Comparison of ENCODE assay signal across 24 cellular contexts in genomic region chr20:6711950-6712634, GRCh38. TPM values are rescaled to one million over a fixed set of nuclear protein-coding genes. Genes with fewer than 3 reads are reported as not detected.
DNase-seq lines count a peak whose midpoint lies in the region; ATAC-seq, FAIRE-seq and TF ChIP-seq lines count a peak whose summit lies in the region.
"Had no signal": no experiment of that assay in that cellular context is flagged by ENCODE, and none has a peak within 500 bp of the region (broad histone marks: within the 10 kb centered on the region; RNA-seq: fewer than 3 reads in every experiment).

No MANE protein-coding gene starts in this region.

- H3K4me1 ChIP-seq in HepG2 (ENCODE audit: insufficient read depth, low read length) (peaks cover 16% of the 10 kb centered on the region), transverse colon (peaks cover 15 to 68% (median 23%) of the 10 kb centered on the region in 4 donors), A673 (ENCODE audit: insufficient read depth, low read length, poor library complexity, severe bottlenecking) (no peaks in the 10 kb centered on the region)
- H3K4me1 ChIP-seq: BE2C had no signal

- H3K27me3 ChIP-seq in HepG2 (ENCODE audit: control insufficient read depth in 1 of 2, insufficient read depth in 2 of 2, low read length in 2 of 2) (no peaks in the 10 kb centered on the region), transverse colon (no peaks in the 10 kb centered on the region), A673 (replicated peaks; ENCODE audit: insufficient read depth, low read depth, low read length, poor library complexity) (peaks cover 4% of the 10 kb centered on the region)
- H3K27me3 ChIP-seq: ascending aorta, BE2C, ovary had no signal

- TF ChIP-seq RAD21 in HepG2 (CRISPR knock-in tag; IDR thresholded peaks at IDR 0.05): no peak

- TF ChIP-seq EP300 in HepG2 (IDR thresholded peaks at IDR 0.05; ENCODE audit: low read depth in 2 of 2, low read length in 2 of 2): no peak
- TF ChIP-seq EP300 in HepG2 (CRISPR knock-in tag; IDR thresholded peaks at IDR 0.05; ENCODE audit: borderline replicate concordance): no peak
- no peak for TF ChIP-seq EP300 in transverse colon (IDR thresholded peaks at IDR 0.05; ENCODE audit: low read depth)

- no peak for TF ChIP-seq POLR2A in HepG2 (IDR thresholded peaks at IDR 0.05; ENCODE audit: insufficient read depth in 1 of 2, low read depth in 2 of 2, low read length in 2 of 2)
- TF ChIP-seq POLR2A in transverse colon (IDR thresholded peaks at IDR 0.05): no peak

- intact Hi-C loops in HepG2 (cut with micrococcal nuclease; ENCODE audit: unreplicated experiment) (no loop called here), transverse colon (cut with DNase I; ENCODE audit: low total_unique reads) (no loop called here), A673 (cut with micrococcal nuclease; ENCODE audit: unreplicated experiment) (no loop called here)

- no peak overlapping the region for H2AFZ ChIP-seq in HepG2 (ENCODE audit: low read length)

- no peaks in the 10 kb centered on the region for H4K20me1 ChIP-seq in HepG2 (ENCODE audit: insufficient read depth, low read length)

- no peak for ATAC-seq in HepG2
- ATAC-seq in HG02870 (IDR thresholded peaks at IDR 0.05; ENCODE audit: unreplicated experiment): no peak
- ATAC-seq: naive thymus-derived CD8-positive, alpha-beta T cell had no signal

- no peak overlapping the region for H3K9ac ChIP-seq in HepG2 (ENCODE audit: insufficient read depth, low read depth, low read length)

- POLR2A ChIA-PET in HepG2 (lab: Yijun Ruan, JAX) (no interaction called here), A673 (lab: Charles Lee; ENCODE audit: low non-redundant PET) (no interaction called here)

- H3K27ac ChIP-seq in HepG2 (ENCODE audit: extremely low read length, insufficient read depth, low read length): no peak overlapping the region
- peak overlapping the region in 2 of 4 donors; percentile 4 to 12 for H3K27ac ChIP-seq in transverse colon
- H3K27ac ChIP-seq in A673 (ENCODE audit: low read depth, low read length, poor library complexity, severe bottlenecking): no peak overlapping the region
- H3K27ac ChIP-seq: ascending aorta, ovary, VCaP had no signal

- CTCF ChIA-PET in HepG2 (lab: Yijun Ruan, JAX; ENCODE audit: low intra/inter-chr PET ratio, low total read pairs): no interaction called here
- CTCF ChIA-PET in A673 (lab: Charles Lee): no interaction called here

- H3K4me3 ChIP-seq in HepG2 (replicated peaks in 1 of 3; ENCODE audit: insufficient read depth in 1 of 3, low read depth in 2 of 3, low read length in 3 of 3) (no peak overlapping the region), transverse colon (no peak overlapping the region), A673 (ENCODE audit: low read depth, low read length, poor library complexity, severe bottlenecking) (no peak overlapping the region)
- H3K4me3 ChIP-seq: ascending aorta, ovary had no signal

- no peaks in the 10 kb centered on the region for H3K36me3 ChIP-seq in HepG2 (replicated peaks in 1 of 2; ENCODE audit: control insufficient read depth in 1 of 2, insufficient read depth in 2 of 2, low read length in 2 of 2)
- no peaks in the 10 kb centered on the region for H3K36me3 ChIP-seq in transverse colon
- H3K36me3 ChIP-seq in A673 (ENCODE audit: insufficient read depth, low read length, poor library complexity, severe bottlenecking): no peaks in the 10 kb centered on the region
- H3K36me3 ChIP-seq: ascending aorta, BE2C, ovary had no signal

- BruUV-seq in HepG2 (replicated peaks; lab: Mats Ljungman, UMichigan) (no TSS peak), A673 (replicated peaks; lab: Mats Ljungman, UMichigan) (no TSS peak)

- TF ChIP-seq CTCF in HepG2 (CRISPR knock-in tag; IDR thresholded peaks at IDR 0.05) (no peak), transverse colon (IDR thresholded peaks at IDR 0.05) (no peak), A673 (conservative IDR thresholded peaks at IDR 0.05; ENCODE audit: low read depth, low read length) (no peak)

- 19% methylated on average over 12 of the region's 12 CpGs for WGBS in HepG2 (ENCODE audit: low lambda C conversion rate)
- 76 to 78% methylated on average over 12 of the region's 12 CpGs for WGBS in transverse colon (ENCODE audit: low coverage in 1 of 2), 2 donors

- no peak for FAIRE-seq in HepG2 (lab: Jason Lieb, UNC)
- FAIRE-seq: G401.6 had no signal

- DNase-seq in M059J (ENCODE audit: low read depth) (peak; percentile 83), amniotic epithelial cell (ENCODE audit: low read depth) (peak; percentile 44), HepG2 (ENCODE audit: low spot score) (no peak), transverse colon (peak; percentile 54), A673 (ENCODE audit: low spot score) (no peak), SKM-1 treated with dmso at 0.1 percent for 144 hours (lab: John Stamatoyannopoulos, UW; ENCODE audit: unreplicated experiment) (no peak)
- DNase-seq: activated CD4-positive, alpha-beta memory T cell treated with anti-CD3 and anti-CD28 coated beads for 36 hours; activated naive CD4-positive, alpha-beta T cell treated with anti-CD3 and anti-CD28 coated beads, Interleukin-2, amount 10 ng/mL, durations not matched to agents 7 days and 5 days; activated T-cell treated with anti-CD3 and anti-CD28 coated beads, Interleukin-2, amount 50 U/mL, for 24 hours; BE2C; effector memory CD4-positive, alpha-beta T cell; MM.1S; naive thymus-derived CD8-positive, alpha-beta T cell; NCI-H146; NCI-H446; ovary; Right ventricle myocardium superior; stimulated activated CD4-positive, alpha-beta T cell treated with anti-CD3 and anti-CD28 coated beads, Interleukin-1b, Interleukin-23, amount 100 ng/mL, for 48 hours; stimulated activated naive CD4-positive, alpha-beta T cell treated with Interleukin-2 at 50 U/mL for 16 hours; trophoblast cell had no signal

- H3K79me2 ChIP-seq in HepG2 (ENCODE audit: insufficient read depth, low read length): no peaks in the 10 kb centered on the region

- no peak overlapping the region for H3K4me2 ChIP-seq in HepG2 (ENCODE audit: low read depth, low read length)

- in situ Hi-C loops in HepG2 (cut with HindIII; ENCODE audit: extremely low pct_ligation_motif_present, low pct_unique_long_range_greater_than_20kb) (no loop called here), transverse colon (cut with MboI; ENCODE audit: low pct_ligation_motif_present in 1 of 4, low pct_unique_long_range_greater_than_20kb in 1 of 4, low sequenced_read_pairs in 3 of 4) (no loop called here)

- H3K9me3 ChIP-seq in HepG2 (ENCODE audit: low read length) (no peaks in the 10 kb centered on the region), transverse colon (no peaks in the 10 kb centered on the region), A673 (ENCODE audit: low read depth, low read length, poor library complexity, severe bottlenecking) (no peaks in the 10 kb centered on the region)
- H3K9me3 ChIP-seq: ascending aorta, BE2C, ovary had no signal

TF ChIP-seq in HepG2, 621 proteins besides CTCF, POLR2A, EP300 and RAD21 (continues in another document):
- no peak for TF ChIP-seq ZBTB4 (CRISPR knock-in tag; IDR thresholded peaks at IDR 0.05; ENCODE audit: borderline replicate concordance)

RNA-seq across cellular contexts. Expression of gene BMP2, which starts 55.4 kb away (rescaled TPM):
- total RNA-seq in M059J (2014; rRNA removed; shearing (Covaris generic)): 4.1 and 6.6 TPM in 2 replicates
- 0.02 TPM in 1 of 2 replicates, not detected in the other for total RNA-seq in HepG2 (2016; rRNA removed; fragmentation: Illumina TruSeq; extraction: Trizol)
- not detected in 2 replicates for total RNA-seq in HepG2 (2016; cell fraction: cytosol; rRNA removed; fragmentation: Illumina TruSeq; extraction: Trizol; ENCODE audit: low read depth)
- not detected in 2 replicates for total RNA-seq in HepG2 (2016; cell fraction: insoluble cytoplasmic fraction; rRNA removed; fragmentation: Illumina TruSeq; extraction: Trizol)
- 0.03 TPM in 1 of 2 replicates, not detected in the other for total RNA-seq in HepG2 (2016; cell fraction: membrane; rRNA removed; fragmentation: Illumina TruSeq; extraction: Trizol)
- total RNA-seq in HepG2 (2016; cell fraction: nucleus; rRNA removed; fragmentation: Illumina TruSeq; extraction: Trizol): 0.09 TPM in 1 of 2 replicates, not detected in the other
- polyA plus RNA-seq in HepG2 (2011; rRNA removed): 0.03 and 0.05 TPM in 2 replicates
- polyA plus RNA-seq in HepG2 (2011; cell fraction: cytosol; rRNA removed): 0.01 TPM in 1 of 2 replicates, not detected in the other
- not detected in 2 replicates for polyA plus RNA-seq in HepG2 (2011; cell fraction: nucleus; rRNA removed)
- 0.09 TPM in 1 of 2 replicates, not detected in the other for polyA plus RNA-seq in HepG2 (2012)
- not detected in 2 replicates for polyA plus RNA-seq in HepG2 (2016; cell fraction: cytosol; fragmentation: Illumina TruSeq; extraction: Trizol; ENCODE audit: low read depth)
- not detected in 2 replicates for polyA plus RNA-seq in HepG2 (2016; cell fraction: insoluble cytoplasmic fraction; fragmentation: Illumina TruSeq; extraction: Trizol; ENCODE audit: low read depth)
- not detected in 2 replicates for polyA plus RNA-seq in HepG2 (2016; cell fraction: membrane; fragmentation: Illumina TruSeq; extraction: Trizol; ENCODE audit: low read depth)
- not detected in 2 replicates for polyA plus RNA-seq in HepG2 (2016; cell fraction: nucleus; fragmentation: Illumina TruSeq; extraction: Trizol; ENCODE audit: insufficient read depth, low read depth)
- 16.1 TPM in 1 of 2 replicates, not detected in the other for polyA minus RNA-seq in HepG2 (2011; rRNA and poly(A)+ RNA removed; ENCODE audit: low replicate concordance)
- 0.18 TPM in 1 of 2 replicates, not detected in the other for polyA minus RNA-seq in HepG2 (2011; cell fraction: cytosol; rRNA and poly(A)+ RNA removed)
- polyA minus RNA-seq in HepG2 (2011; cell fraction: nucleus; rRNA and poly(A)+ RNA removed): 0.12 TPM in 1 of 2 replicates, not detected in the other
- 100 to 1,000 TPM in 1 of 4 donors, 10 to 100 TPM in 3; 16.7 to 109 (median 48.4) TPM for total RNA-seq in transverse colon
- not detected in 2 replicates for total RNA-seq in A673 (2021)
- total RNA-seq: activated CD4-positive, alpha-beta memory T cell treated with anti-CD3 and anti-CD28 coated beads for 36 hours; naive thymus-derived CD8-positive, alpha-beta T cell had no signal
- polyA plus RNA-seq: naive thymus-derived CD8-positive, alpha-beta T cell had no signal

Comparison
In these comparisons a context has a peak if more than half of its experiments do, and no peak if none do; other contexts are left out.
1. DNase-seq: peak in M059J (single experiment), amniotic epithelial cell (single experiment) and transverse colon (single experiment); none in HepG2 (single experiment), A673 (single experiment) and SKM-1 treated with dmso at 0.1 percent for 144 hours (single experiment).